ENCODE assay signal across 17 cellular contexts in the genomic region with DNA sequence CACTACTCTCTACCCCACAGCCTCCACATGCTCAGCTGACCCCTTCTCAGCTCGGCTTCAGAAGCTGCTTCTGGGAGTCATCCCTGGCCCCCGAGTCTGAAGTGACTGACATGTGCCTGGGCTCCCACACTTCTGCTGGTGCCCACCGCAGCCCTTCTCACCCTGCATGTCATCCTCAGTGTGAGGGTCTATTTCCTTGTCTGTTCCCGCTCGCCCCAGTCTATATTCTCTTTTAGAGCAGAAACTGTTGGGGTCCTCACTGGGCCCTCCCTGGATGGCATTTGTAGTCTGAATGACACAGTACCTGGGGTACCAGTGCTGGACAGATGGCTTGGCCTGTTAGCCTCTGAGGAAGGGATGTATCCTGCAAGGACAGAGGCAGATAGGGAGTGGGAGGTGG. TPM values are rescaled to one million over a fixed set of nuclear protein-coding genes. Genes with fewer than 3 reads are reported as not detected.
DNase-seq lines count a peak whose midpoint lies in the region; ATAC-seq, FAIRE-seq and TF ChIP-seq lines count a peak whose summit lies in the region.
"Had no signal": no experiment of that assay in that cellular context is flagged by ENCODE, and none has a peak within 500 bp of the region (broad histone marks: within the 10 kb centered on the region; RNA-seq: fewer than 3 reads in every experiment).

No MANE protein-coding gene starts in this region.

- H3K9me3 Mint-ChIP-seq in activated CD4-positive, alpha-beta T cell treated with anti-CD3 and anti-CD28 coated beads, Interleukin-2, amount 10 ng/mL, durations not matched to agents 24 days and 14 days, result peaks cover 5% of the 10 kb centered on the region
- no peaks in the 10 kb centered on the region for H3K9me3 Mint-ChIP-seq in activated CD4-positive, alpha-beta memory T cell treated with anti-CD3 and anti-CD28 coated beads, Interleukin-2, amount 10 ng/mL, durations not matched to agents 7 days and 5 days
- no peaks in the 10 kb centered on the region for H3K9me3 Mint-ChIP-seq in naive thymus-derived CD8-positive, alpha-beta T cell
- H3K9me3 Mint-ChIP-seq: CD14-positive monocyte had no signal

- no peak for ATAC-seq in naive thymus-derived CD8-positive, alpha-beta T cell
- no peak for ATAC-seq in pancreas
- ATAC-seq: left colon had no signal

- CTCF ChIA-PET in activated CD4-positive, alpha-beta memory T cell treated with anti-CD3 and anti-CD28 coated beads, Interleukin-2, amount 10 ng/mL, durations not matched to agents 7 days and 5 days (lab: Charles Lee), result interaction anchor here (1.2 to 4.4 kb wide), 7 partner anchors 9 to 40 kb away, joined by 3 to 20 read pairs (median 8); a partner anchor contains a TSS

- peak overlapping the region; percentile 94 for H3K27ac Mint-ChIP-seq in activated CD4-positive, alpha-beta T cell treated with anti-CD3 and anti-CD28 coated beads, Interleukin-2, amount 10 ng/mL, durations not matched to agents 24 days and 14 days
- H3K27ac Mint-ChIP-seq in activated CD4-positive, alpha-beta memory T cell treated with anti-CD3 and anti-CD28 coated beads, Interleukin-2, amount 10 ng/mL, durations not matched to agents 7 days and 5 days, result peak overlapping the region; percentile 98
- peak overlapping the region; percentile 36 to 94 (median 84) for H3K27ac Mint-ChIP-seq in naive thymus-derived CD8-positive, alpha-beta T cell

- peaks cover 2% of the 10 kb centered on the region for H3K27me3 Mint-ChIP-seq in activated CD4-positive, alpha-beta T cell treated with anti-CD3 and anti-CD28 coated beads, Interleukin-2, amount 10 ng/mL, durations not matched to agents 24 days and 14 days
- H3K27me3 Mint-ChIP-seq in activated CD4-positive, alpha-beta memory T cell treated with anti-CD3 and anti-CD28 coated beads, Interleukin-2, amount 10 ng/mL, durations not matched to agents 7 days and 5 days, result no peaks in the 10 kb centered on the region
- H3K27me3 Mint-ChIP-seq in naive thymus-derived CD8-positive, alpha-beta T cell, result no peaks in the 10 kb centered on the region

- no peak for FAIRE-seq in pancreas (lab: Jason Lieb, UNC)
- FAIRE-seq: A204.1, endometrium had no signal

- H3K36me3 Mint-ChIP-seq in activated CD4-positive, alpha-beta T cell treated with anti-CD3 and anti-CD28 coated beads, Interleukin-2, amount 10 ng/mL, durations not matched to agents 24 days and 14 days (ENCODE audit: low read depth), result no peaks in the 10 kb centered on the region
- no peaks in the 10 kb centered on the region for H3K36me3 Mint-ChIP-seq in activated CD4-positive, alpha-beta memory T cell treated with anti-CD3 and anti-CD28 coated beads, Interleukin-2, amount 10 ng/mL, durations not matched to agents 7 days and 5 days (ENCODE audit: low read depth)
- H3K36me3 Mint-ChIP-seq in naive thymus-derived CD8-positive, alpha-beta T cell, result no peaks in the 10 kb centered on the region
- H3K36me3 Mint-ChIP-seq: CD14-positive monocyte had no signal

- H3K27ac ChIP-seq in pancreas, result no peak overlapping the region
- H3K27ac ChIP-seq: transverse colon had no signal

- DNase-seq in activated CD4-positive, alpha-beta T cell treated with anti-CD3 and anti-CD28 coated beads, Interleukin-2, amount 10 ng/mL, durations not matched to agents 24 days and 14 days, result no peak
- DNase-seq in activated CD4-positive, alpha-beta T cell treated with anti-CD3 and anti-CD28 coated beads for 4 hours, result no peak
- DNase-seq in activated CD4-positive, alpha-beta memory T cell treated with anti-CD3 and anti-CD28 coated beads, Interleukin-2, amount 10 ng/mL, durations not matched to agents 7 days and 5 days, result no peak
- DNase-seq in naive thymus-derived CD8-positive, alpha-beta T cell, result no peak
- no peak for DNase-seq in pancreas
- DNase-seq in NK-92 treated with Interleukin-12 subunit alpha and Interleukin-12 subunit beta, amount 100 ng/mL, for 24 hours (lab: John Stamatoyannopoulos, UW), result no peak
- DNase-seq: central memory CD4-positive, alpha-beta T cell; left colon; NCI-H2029 treated with DMSO at 0.1 percent for 48 hours; NCI-H526; stimulated activated CD4-positive, alpha-beta T cell treated with anti-CD3 and anti-CD28 coated beads, Interleukin-4, amount 100 ng/mL, for 24 hours; transverse colon had no signal

- TF ChIP-seq CTCF in pancreas (IDR thresholded peaks at IDR 0.05), result no peak

- intact Hi-C loops in activated CD4-positive, alpha-beta T cell treated with anti-CD3 and anti-CD28 coated beads, Interleukin-2, amount 10 ng/mL, durations not matched to agents 24 days and 14 days (cut with micrococcal nuclease), result no loop called here
- intact Hi-C loops in pancreas (cut with DNase I), result no loop called here

- POLR2A ChIA-PET in activated CD4-positive, alpha-beta memory T cell treated with anti-CD3 and anti-CD28 coated beads, Interleukin-2, amount 10 ng/mL, durations not matched to agents 7 days and 5 days (lab: Charles Lee), result interaction anchor here (0.6 to 6.9 kb wide), 9 partner anchors 10 to 105 kb away, joined by 3 to 73 read pairs (median 24); a partner anchor contains a TSS
- POLR2A ChIA-PET in naive thymus-derived CD8-positive, alpha-beta T cell (lab: Charles Lee), result interaction anchor here (1.1 to 3.5 kb wide), 7 partner anchors 9 to 43 kb away, joined by 3 to 35 read pairs (median 15); a partner anchor contains a TSS

- 86 to 92% methylated on average over 5 of the region's 5 CpGs for WGBS in pancreas, 2 donors

- H3K4me3 ChIP-seq in pancreas, result no peak overlapping the region
- H3K4me3 ChIP-seq: transverse colon had no signal

- no peaks in the 10 kb centered on the region for H3K9me3 ChIP-seq in pancreas
- H3K9me3 ChIP-seq: transverse colon had no signal

- H3K4me1 ChIP-seq in pancreas, result no peaks in the 10 kb centered on the region

- H3K27me3 ChIP-seq in pancreas, result no peaks in the 10 kb centered on the region
- H3K27me3 ChIP-seq: transverse colon had no signal

- peaks cover 61% of the 10 kb centered on the region for H3K4me1 Mint-ChIP-seq in activated CD4-positive, alpha-beta T cell treated with anti-CD3 and anti-CD28 coated beads, Interleukin-2, amount 10 ng/mL, durations not matched to agents 24 days and 14 days
- peaks cover 71% of the 10 kb centered on the region for H3K4me1 Mint-ChIP-seq in activated CD4-positive, alpha-beta memory T cell treated with anti-CD3 and anti-CD28 coated beads, Interleukin-2, amount 10 ng/mL, durations not matched to agents 7 days and 5 days
- peaks cover 37 to 78% (median 60%) of the 10 kb centered on the region in 4 donors for H3K4me1 Mint-ChIP-seq in naive thymus-derived CD8-positive, alpha-beta T cell

- H3K4me3 Mint-ChIP-seq in activated CD4-positive, alpha-beta T cell treated with anti-CD3 and anti-CD28 coated beads, Interleukin-2, amount 10 ng/mL, durations not matched to agents 24 days and 14 days, result no peak overlapping the region
- no peak overlapping the region for H3K4me3 Mint-ChIP-seq in activated CD4-positive, alpha-beta memory T cell treated with anti-CD3 and anti-CD28 coated beads, Interleukin-2, amount 10 ng/mL, durations not matched to agents 7 days and 5 days
- peak overlapping the region in 4 of 10 donors; percentile 13 to 33 (median 29) for H3K4me3 Mint-ChIP-seq in naive thymus-derived CD8-positive, alpha-beta T cell
- H3K4me3 Mint-ChIP-seq: CD14-positive monocyte had no signal

- no peaks in the 10 kb centered on the region for H3K36me3 ChIP-seq in pancreas
- H3K36me3 ChIP-seq: transverse colon had no signal

RNA-seq across cellular contexts. Expression of a gene that starts 5.3 kb away (rescaled TPM):
- total RNA-seq in activated CD4-positive, alpha-beta T cell treated with anti-CD3 and anti-CD28 coated beads, Interleukin-2, amount 10 ng/mL, durations not matched to agents 24 days and 14 days, result 1.6 and 1.7 TPM in 2 replicates
- total RNA-seq in activated CD4-positive, alpha-beta memory T cell treated with anti-CD3 and anti-CD28 coated beads, Interleukin-2, amount 10 ng/mL, durations not matched to agents 7 days and 5 days, result 1 to 10 TPM in 1 of 2 experiments, not detected in 1; 1.1 TPM
- not detected for total RNA-seq in naive thymus-derived CD8-positive, alpha-beta T cell
- polyA plus RNA-seq in naive thymus-derived CD8-positive, alpha-beta T cell, result under 1 TPM in 1 of 3 donors, not detected in 2; 0.36 TPM
- total RNA-seq in pancreas, result 1 to 10 TPM; 1.0 to 4.3 (median 2.1) TPM
- 1 to 10 TPM; 5.1 to 8.3 TPM for polyA plus RNA-seq in pancreas
- total RNA-seq: fibroblast of villous mesenchyme had no signal
- polyA plus RNA-seq: CD14-positive monocyte had no signal

RNA-seq across cellular contexts. Expression of a gene that starts 13.6 kb away (rescaled TPM):
- total RNA-seq in activated CD4-positive, alpha-beta T cell treated with anti-CD3 and anti-CD28 coated beads, Interleukin-2, amount 10 ng/mL, durations not matched to agents 24 days and 14 days, result 0.37 and 0.38 TPM in 2 replicates
- total RNA-seq in activated CD4-positive, alpha-beta memory T cell treated with anti-CD3 and anti-CD28 coated beads, Interleukin-2, amount 10 ng/mL, durations not matched to agents 7 days and 5 days, result 1 to 10 TPM; 2.0 to 2.3 TPM
- total RNA-seq in naive thymus-derived CD8-positive, alpha-beta T cell, result under 1 TPM in 1 of 2 experiments, not detected in 1; 0.13 TPM
- under 1 TPM; 0.17 to 0.43 (median 0.30) TPM for polyA plus RNA-seq in naive thymus-derived CD8-positive, alpha-beta T cell
- not detected for total RNA-seq in pancreas
- polyA plus RNA-seq in pancreas, result not detected
- total RNA-seq: fibroblast of villous mesenchyme, osteoblast had no signal
- polyA plus RNA-seq: CD14-positive monocyte had no signal

RNA-seq across cellular contexts. Expression of a gene that starts 17.9 kb away (rescaled TPM):
- total RNA-seq in activated CD4-positive, alpha-beta T cell treated with anti-CD3 and anti-CD28 coated beads, Interleukin-2, amount 10 ng/mL, durations not matched to agents 24 days and 14 days, result 34.2 and 38.6 TPM in 2 replicates
- total RNA-seq in activated CD4-positive, alpha-beta memory T cell treated with anti-CD3 and anti-CD28 coated beads, Interleukin-2, amount 10 ng/mL, durations not matched to agents 7 days and 5 days, result 10 to 100 TPM; 16.1 to 17.0 TPM
- 1 to 10 TPM; 3.8 to 5.5 TPM for total RNA-seq in naive thymus-derived CD8-positive, alpha-beta T cell
- polyA plus RNA-seq in naive thymus-derived CD8-positive, alpha-beta T cell, result 1 to 10 TPM; 2.8 to 9.1 (median 5.1) TPM
- total RNA-seq in pancreas, result 1 to 10 TPM; 1.1 to 5.8 (median 1.9) TPM
- 1 to 10 TPM; 1.6 to 5.1 TPM for polyA plus RNA-seq in pancreas

RNA-seq across cellular contexts. Expression of a gene that starts 25.3 kb away (rescaled TPM):
- 198 and 201 TPM in 2 replicates for total RNA-seq in activated CD4-positive, alpha-beta T cell treated with anti-CD3 and anti-CD28 coated beads, Interleukin-2, amount 10 ng/mL, durations not matched to agents 24 days and 14 days
- total RNA-seq in activated CD4-positive, alpha-beta memory T cell treated with anti-CD3 and anti-CD28 coated beads, Interleukin-2, amount 10 ng/mL, durations not matched to agents 7 days and 5 days, result 100 to 1,000 TPM; 277 to 281 TPM
- 10 to 100 TPM; 65.3 to 68.1 TPM for total RNA-seq in naive thymus-derived CD8-positive, alpha-beta T cell
- 10 to 100 TPM; 40.6 to 87.3 (median 45.1) TPM for polyA plus RNA-seq in naive thymus-derived CD8-positive, alpha-beta T cell
- total RNA-seq in pancreas, result 10 to 100 TPM in 2 of 6 donors, 1 to 10 TPM in 4; 3.1 to 19.7 (median 6.3) TPM
- polyA plus RNA-seq in pancreas, result 10 to 100 TPM in 1 of 2 donors, 1 to 10 TPM in 1; 9.3 to 19.2 TPM

RNA-seq across cellular contexts. Expression of a gene that starts 53.4 kb away (rescaled TPM):
- total RNA-seq in activated CD4-positive, alpha-beta T cell treated with anti-CD3 and anti-CD28 coated beads, Interleukin-2, amount 10 ng/mL, durations not matched to agents 24 days and 14 days, result 4.2 TPM in 2 replicates
- total RNA-seq in activated CD4-positive, alpha-beta memory T cell treated with anti-CD3 and anti-CD28 coated beads, Interleukin-2, amount 10 ng/mL, durations not matched to agents 7 days and 5 days, result 1 to 10 TPM; 9.4 to 9.5 TPM
- total RNA-seq in naive thymus-derived CD8-positive, alpha-beta T cell, result 1 to 10 TPM; 4.4 to 4.6 TPM
- 1 to 10 TPM; 2.9 to 8.7 (median 4.3) TPM for polyA plus RNA-seq in naive thymus-derived CD8-positive, alpha-beta T cell
- 1 to 10 TPM; 1.8 to 3.5 (median 3.1) TPM for total RNA-seq in pancreas
- polyA plus RNA-seq in pancreas, result 1 to 10 TPM; 4.6 to 9.8 TPM
